ENCODE assay signal across 16 cellular contexts in the genomic region with DNA sequence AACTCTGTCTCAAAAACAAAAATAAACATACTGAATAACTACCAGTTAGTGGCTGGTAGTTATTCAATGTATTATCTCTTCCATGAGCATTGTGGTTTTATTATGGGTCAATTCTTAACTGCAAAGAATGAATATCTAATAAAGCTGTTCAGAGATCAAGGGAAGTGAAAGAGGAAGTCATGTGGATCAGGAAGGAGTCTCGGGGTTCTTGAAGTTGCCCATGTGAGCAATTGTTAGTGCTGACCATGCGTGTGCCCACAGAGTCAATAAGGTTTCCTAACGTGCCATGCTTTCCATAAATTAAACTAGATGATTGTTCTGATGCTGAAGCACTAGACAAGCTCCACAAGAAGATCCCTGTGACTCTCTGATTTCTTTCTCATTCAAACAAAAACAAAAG.
DNase-seq lines count a peak whose midpoint lies in the region; ATAC-seq and TF ChIP-seq lines count a peak whose summit lies in the region.
"Had no signal": no experiment of that assay in that cellular context is flagged by ENCODE, and none has a peak within 500 bp of the region (broad histone marks: within the 10 kb centered on the region; RNA-seq: fewer than 3 reads in every experiment).

No MANE protein-coding gene starts in this region.

- H3K4me3 ChIP-seq in left ventricle myocardium inferior (no peak overlapping the region), upper lobe of right lung (no peak overlapping the region)

- DNase-seq in left ventricle myocardium superior = no peak
- DNase-seq in left ventricle myocardium inferior = no peak
- peak; percentile 89 for DNase-seq in SIG-M5 treated with dmso at 0.1 percent for 504 hours (lab: John Stamatoyannopoulos, UW; ENCODE audit: unreplicated experiment)
- DNase-seq in left colon = no peak
- no peak for DNase-seq in upper lobe of right lung
- no peak for DNase-seq in stimulated activated CD4-positive, alpha-beta T cell treated with anti-CD3 and anti-CD28 coated beads, Interleukin-1b, Interleukin-23, amount 100 ng/mL, for 48 hours
- no peak for DNase-seq in stimulated activated CD4-positive, alpha-beta T cell treated with anti-CD3 and anti-CD28 coated beads, Interleukin-2, amount 100 ng/mL, for 48 hours
- DNase-seq in DMS153 treated with DMSO at 0.1 percent for 48 hours (lab: John Stamatoyannopoulos, UW; ENCODE audit: unreplicated experiment) = no peak
- DNase-seq: activated CD4-positive, CD25-positive, alpha-beta regulatory T cell; activated gamma-delta T cell treated with Interleukin-2 at 50 U/mL for 16 hours; Caco-2; foreskin fibroblast; NCI-H1694; NCI-H446; T-cell had no signal

- intact Hi-C loops in left ventricle myocardium superior (cut with micrococcal nuclease) = no loop called here
- intact Hi-C loops in left ventricle myocardium inferior (cut with micrococcal nuclease) = no loop called here
- intact Hi-C loops in left colon (cut with DNase I, micrococcal nuclease) = no loop called here
- intact Hi-C loops in upper lobe of right lung (cut with DNase I) = no loop called here

- H3K4me1 ChIP-seq in left ventricle myocardium inferior (no peaks in the 10 kb centered on the region), upper lobe of right lung (peaks cover 11% of the 10 kb centered on the region)

- TF ChIP-seq CTCF in left ventricle myocardium inferior (IDR thresholded peaks at IDR 0.05; ENCODE audit: borderline replicate concordance) (no peak), upper lobe of right lung (IDR thresholded peaks at IDR 0.05) (no peak)

- H3K27me3 ChIP-seq in left ventricle myocardium inferior (ENCODE audit: low read depth) = peaks cover 19% of the 10 kb centered on the region
- H3K27me3 ChIP-seq in upper lobe of right lung = no peaks in the 10 kb centered on the region

- ATAC-seq in left ventricle myocardium superior (peak; percentile 51), left colon (peak; percentile 79), upper lobe of right lung (peak; percentile 82)
- ATAC-seq: natural killer cell treated with Interleukin-12 subunit alpha and Interleukin-12 subunit beta and Interleukin-15 and Interleukin-18, amount 100 ng/mL, for 72 hours; T-cell had no signal

- H3K27ac ChIP-seq in left ventricle myocardium inferior (replicated peaks) = no peak overlapping the region
- H3K27ac ChIP-seq in upper lobe of right lung = peak overlapping the region; percentile 9

- no peaks in the 10 kb centered on the region for H3K36me3 ChIP-seq in left ventricle myocardium inferior
- H3K36me3 ChIP-seq in upper lobe of right lung = no peaks in the 10 kb centered on the region

- no peaks in the 10 kb centered on the region for H3K9me3 ChIP-seq in left ventricle myocardium inferior (replicated peaks)
- H3K9me3 ChIP-seq in upper lobe of right lung = no peaks in the 10 kb centered on the region
- H3K9me3 ChIP-seq: Caco-2 had no signal
